Comparison of ENCODE assay signal across 1 cellular context in genomic region chrX:131779313-131779712, GRCh38.
TF ChIP-seq lines count a peak whose summit lies in the region.

No MANE protein-coding gene starts in this region.

TF ChIP-seq in GM12878, 131 proteins besides CTCF, POLR2A, EP300 and RAD21:
- TF ChIP-seq NRF1 (conservative IDR thresholded peaks at IDR 0.05; ENCODE audit: low read depth, low read length), result no peak
- TF ChIP-seq GABPA (IDR thresholded peaks at IDR 0.05; ENCODE audit: low read depth), result no peak
- no peak for TF ChIP-seq NBN (IDR thresholded peaks at IDR 0.05)
- no peak for TF ChIP-seq NR2C2 (IDR thresholded peaks at IDR 0.05; ENCODE audit: borderline replicate concordance, control insufficient read depth, insufficient read length, low read depth)
- TF ChIP-seq MEF2A (IDR thresholded peaks at IDR 0.05; ENCODE audit: insufficient read depth, low read depth, low read length), result no peak
- no peak for TF ChIP-seq RAD51 (IDR thresholded peaks at IDR 0.05)
- no peak for TF ChIP-seq PML (IDR thresholded peaks at IDR 0.05; ENCODE audit: low read length)
- no peak for TF ChIP-seq HDGF (IDR thresholded peaks at IDR 0.05)
- TF ChIP-seq CHD2 (IDR thresholded peaks at IDR 0.05; ENCODE audit: borderline replicate concordance, low read depth, low read length), result no peak
- no peak for TF ChIP-seq EGR1 (IDR thresholded peaks at IDR 0.05; ENCODE audit: borderline replicate concordance in 1 of 2, low read depth in 2 of 2, low read length in 2 of 2)
- no peak for TF ChIP-seq ESRRA (IDR thresholded peaks at IDR 0.05; ENCODE audit: low read length)
- TF ChIP-seq WRNIP1 (IDR thresholded peaks at IDR 0.05; ENCODE audit: borderline replicate concordance, low read depth, low read length), result no peak
- no peak for TF ChIP-seq POU2F2 (IDR thresholded peaks at IDR 0.05; ENCODE audit: borderline replicate concordance, low read depth, low read length)
- TF ChIP-seq PRDM15 (CRISPR knock-in tag; IDR thresholded peaks at IDR 0.05), result no peak
- TF ChIP-seq ZNF274 (IDR thresholded peaks at IDR 0.05; ENCODE audit: insufficient read depth, insufficient read length), result no peak
